Comparison of ENCODE assay signal across 8 cellular contexts in genomic region chr22:41204992-41205900, GRCh38. TPM values are rescaled to one million over a fixed set of nuclear protein-coding genes. Genes with fewer than 3 reads are reported as not detected.
A peak's percentile ranks its signal among the peaks of the same experiment; 100 is the strongest.
DNase-seq lines count a peak whose midpoint lies in the region; ATAC-seq and TF ChIP-seq lines count a peak whose summit lies in the region.

TSS of gene L3MBTL2 (plus strand) at chr22:41205312. CDS start at chr22:41205363, 51 bp downstream.

- in situ Hi-C loops in Panc1 (cut with HindIII; ENCODE audit: low pct_unique_long_range_greater_than_20kb, low sequenced_read_pairs): no loop called here

- H3K4me3 Mint-ChIP-seq in activated T-cell treated with anti-CD3 and anti-CD28 coated beads, Interleukin-2, amount 50 U/mL, for 4 hours: peak within 1 kb of the TSS; percentile 95

- H3K36me3 Mint-ChIP-seq in activated T-cell treated with anti-CD3 and anti-CD28 coated beads, Interleukin-2, amount 50 U/mL, for 4 hours (ENCODE audit: insufficient read depth): peaks cover 9% of the 10 kb centered on the region

- TSS peak; percentile 94 for BruUV-seq in Panc1 (replicated peaks; lab: Mats Ljungman, UMichigan)

- WGBS in esophagus, 2 donors: 1 to 2% methylated on average over 47 of the region's 47 CpGs

- peak within 1 kb of the TSS; percentile 96 for H3K27ac ChIP-seq in Panc1 (ENCODE audit: low read length)
- H3K27ac ChIP-seq in esophagus (ENCODE audit: low read depth in 2 of 2, low read length in 1 of 2): peak within 1 kb of the TSS; percentile 75 to 90

- peak; percentile 93 for ATAC-seq in GM21723 (IDR thresholded peaks at IDR 0.05; ENCODE audit: unreplicated experiment)
- peak; percentile 100 for ATAC-seq in Panc1
- peak; percentile 100 for ATAC-seq in activated T-cell treated with anti-CD3 and anti-CD28 coated beads, Interleukin-2, amount 50 U/mL, for 4 hours

- H3K9me3 ChIP-seq in Panc1 (ENCODE audit: control insufficient read depth, insufficient read depth, low read depth, low read length): no peaks in the 10 kb centered on the region
- H3K9me3 ChIP-seq in esophagus (ENCODE audit: control insufficient read depth in 2 of 2, insufficient read depth in 1 of 2, low read depth in 1 of 2, low read length in 1 of 2): no peaks in the 10 kb centered on the region
- no peaks in the 10 kb centered on the region for H3K9me3 ChIP-seq in mucosa of stomach (ENCODE audit: control insufficient read depth, low read length)

- peaks cover 28% of the 10 kb centered on the region for H3K4me1 Mint-ChIP-seq in activated T-cell treated with anti-CD3 and anti-CD28 coated beads, Interleukin-2, amount 50 U/mL, for 4 hours (ENCODE audit: low read depth)

- H3K4me1 ChIP-seq in Panc1 (ENCODE audit: control insufficient read depth, insufficient read depth, low read length): no peaks in the 10 kb centered on the region
- H3K4me1 ChIP-seq in esophagus (ENCODE audit: control insufficient read depth in 2 of 2, insufficient read depth in 2 of 2, low read length in 1 of 2): peaks cover 0 to 3% of the 10 kb centered on the region in 2 donors
- peaks cover 8% of the 10 kb centered on the region for H3K4me1 ChIP-seq in mucosa of stomach (ENCODE audit: control insufficient read depth, insufficient read depth, low read length)

- H3K4me3 ChIP-seq in Panc1 (ENCODE audit: low read depth in 2 of 2, low read length in 2 of 2) (peak within 1 kb of the TSS; percentile 75 to 92), esophagus (ENCODE audit: low read depth in 1 of 2, low read length in 2 of 2) (peak within 1 kb of the TSS; percentile 87 to 94), mucosa of stomach (ENCODE audit: low read length) (peak within 1 kb of the TSS; percentile 57)

- no peak for TF ChIP-seq CTCF in Panc1 (IDR thresholded peaks at IDR 0.05)

- H3K36me3 ChIP-seq in Panc1 (ENCODE audit: control insufficient read depth, insufficient read depth, low read length): no peaks in the 10 kb centered on the region; the same call in 1 of the 2 replicates
- H3K36me3 ChIP-seq in esophagus (ENCODE audit: control insufficient read depth in 2 of 2, insufficient read depth in 2 of 2, low read length in 1 of 2): peaks cover 0 to 4% of the 10 kb centered on the region in 2 donors
- no peaks in the 10 kb centered on the region for H3K36me3 ChIP-seq in mucosa of stomach (ENCODE audit: control insufficient read depth, insufficient read depth, low read length)

- peak within 1 kb of the TSS; percentile 65 for H3K9ac ChIP-seq in mucosa of stomach (ENCODE audit: low read length)

- intact Hi-C loops in Panc1 (cut with micrococcal nuclease; ENCODE audit: unreplicated experiment): no loop called here

- DNase-seq in DMS53 (lab: John Stamatoyannopoulos, UW): peak; percentile 98
- peak; percentile 89 for DNase-seq in KG1 (lab: John Stamatoyannopoulos, UW)
- peak; percentile 70 for DNase-seq in Panc1 (ENCODE audit: low read depth, low spot score)
- peak; percentile 98 for DNase-seq in activated T-cell treated with anti-CD3 and anti-CD28 coated beads, Interleukin-2, amount 50 U/mL, for 4 hours
- DNase-seq in stimulated activated CD8-positive, alpha-beta memory T cell treated with anti-CD3 and anti-CD28 coated beads, Interleukin-7, amount 100 ng/mL, for 1 hour (ENCODE audit: low read depth in 2 of 2): peak; percentile 94 to 97

- peaks cover 10% of the 10 kb centered on the region for H3K27me3 Mint-ChIP-seq in activated T-cell treated with anti-CD3 and anti-CD28 coated beads, Interleukin-2, amount 50 U/mL, for 4 hours (ENCODE audit: low read depth)

- H3K27me3 ChIP-seq in Panc1 (ENCODE audit: control insufficient read depth, insufficient read depth, low read length): no peaks in the 10 kb centered on the region
- no peaks in the 10 kb centered on the region for H3K27me3 ChIP-seq in esophagus (ENCODE audit: control insufficient read depth in 1 of 2, insufficient read depth in 2 of 2, low read length in 2 of 2)
- no peaks in the 10 kb centered on the region for H3K27me3 ChIP-seq in mucosa of stomach (ENCODE audit: control insufficient read depth, insufficient read depth, low read length)

- H3K9me3 Mint-ChIP-seq in activated T-cell treated with anti-CD3 and anti-CD28 coated beads, Interleukin-2, amount 50 U/mL, for 4 hours: no peaks in the 10 kb centered on the region

- CTCF ChIA-PET in Panc1 (lab: Charles Lee): no interaction called here

- POLR2A ChIA-PET in Panc1 (lab: Charles Lee): interaction anchor here (0.5 kb wide), 1 partner anchor 38 kb away, joined by 6 read pairs; no protein-coding TSS in a partner anchor

RNA-seq across cellular contexts. Expression of gene L3MBTL2, which starts in this region (rescaled TPM):
- 26.6 TPM for total RNA-seq in Panc1 (2021; ENCODE audit: unreplicated experiment)
- 24.9 TPM for polyA plus RNA-seq in Panc1 (2012; ENCODE audit: insufficient read length)
- 10 to 100 TPM; 57.4 to 57.8 (median 57.5) TPM for total RNA-seq in activated T-cell treated with anti-CD3 and anti-CD28 coated beads, Interleukin-2, amount 50 U/mL, for 4 hours
- 10 to 100 TPM in 1 of 2 donors, 1 to 10 TPM in 1; 6.6 to 12.2 TPM for polyA plus RNA-seq in esophagus

Comparison
In these comparisons a context has a peak if more than half of its experiments do, and no peak if none do; other contexts are left out.
1. Peak in every context shown above with its lines: DNase-seq, ATAC-seq, H3K4me3 ChIP-seq and H3K27ac ChIP-seq.